Comparison of ENCODE assay signal across 8 cellular contexts in genomic region chr2:169799555-169799954, GRCh38. TPM values are rescaled to one million over a fixed set of nuclear protein-coding genes. Genes with fewer than 3 reads are reported as not detected.
A peak's percentile ranks its signal among the peaks of the same experiment; 100 is the strongest.
DNase-seq lines count a peak whose midpoint lies in the region; ATAC-seq and TF ChIP-seq lines count a peak whose summit lies in the region.

No MANE protein-coding gene starts in this region.

- peaks cover 8% of the 10 kb centered on the region for H3K36me3 ChIP-seq in neural progenitor cell

- peaks cover 43% of the 10 kb centered on the region for H4K20me1 ChIP-seq in neural progenitor cell (ENCODE audit: low read depth)

- peaks cover 57% of the 10 kb centered on the region for H3K79me2 ChIP-seq in neural progenitor cell (ENCODE audit: low read depth)

- peak overlapping the region; percentile 59 for H3K4me3 ChIP-seq in neural progenitor cell

- H3K4me1 Mint-ChIP-seq in activated CD4-positive, alpha-beta T cell treated with anti-CD3 and anti-CD28 coated beads, Interleukin-2, amount 10 ng/mL, durations not matched to agents 7 days and 5 days, result peaks cover 35% of the 10 kb centered on the region
- H3K4me1 Mint-ChIP-seq in endothelial cell (ENCODE audit: unreplicated experiment) (no peaks in the 10 kb centered on the region), neural progenitor cell (peaks cover 14% of the 10 kb centered on the region)

- H2AFZ ChIP-seq in neural progenitor cell (replicated peaks), result no peak overlapping the region

- H3K27ac Mint-ChIP-seq in activated CD4-positive, alpha-beta T cell treated with anti-CD3 and anti-CD28 coated beads, Interleukin-2, amount 10 ng/mL, durations not matched to agents 7 days and 5 days, result peak overlapping the region; percentile 91
- peak overlapping the region; percentile 95 for H3K27ac Mint-ChIP-seq in endothelial cell (ENCODE audit: unreplicated experiment)
- H3K27ac Mint-ChIP-seq in neural progenitor cell, result peak overlapping the region; percentile 67

- peaks cover 15% of the 10 kb centered on the region for H3K36me3 Mint-ChIP-seq in activated CD4-positive, alpha-beta T cell treated with anti-CD3 and anti-CD28 coated beads, Interleukin-2, amount 10 ng/mL, durations not matched to agents 7 days and 5 days (ENCODE audit: low read depth)
- H3K36me3 Mint-ChIP-seq in endothelial cell (ENCODE audit: low read depth, unreplicated experiment) (peaks cover 10% of the 10 kb centered on the region), neural progenitor cell (peaks cover 18% of the 10 kb centered on the region)

- H3K4me3 Mint-ChIP-seq in activated CD4-positive, alpha-beta T cell treated with anti-CD3 and anti-CD28 coated beads, Interleukin-2, amount 10 ng/mL, durations not matched to agents 7 days and 5 days, result peak overlapping the region; percentile 83
- H3K4me3 Mint-ChIP-seq in endothelial cell (ENCODE audit: unreplicated experiment) (peak overlapping the region; percentile 94), neural progenitor cell (peak overlapping the region; percentile 90)

- no peaks in the 10 kb centered on the region for H3K27me3 ChIP-seq in neural progenitor cell

- DNase-seq in activated CD4-positive, alpha-beta T cell treated with anti-CD3 and anti-CD28 coated beads, Interleukin-2, amount 10 ng/mL, durations not matched to agents 7 days and 5 days, result peak; percentile 14
- DNase-seq in activated CD4-positive, alpha-beta T cell treated with anti-CD3 and anti-CD28 coated beads for 4 hours, result no peak
- DNase-seq in RKO (ENCODE audit: low spot score) (peak; percentile 85), endothelial cell (ENCODE audit: low spot score) (no peak), neural progenitor cell (ENCODE audit: low spot score) (peak; percentile 3), SKM-1 (lab: John Stamatoyannopoulos, UW; ENCODE audit: unreplicated experiment) (no peak)
- DNase-seq in effector CD8-positive, alpha-beta T cell (lab: John Stamatoyannopoulos, UW), result no peak

- TF ChIP-seq CTCF in endothelial cell (IDR thresholded peaks at IDR 0.05; ENCODE audit: unreplicated experiment), result no peak
- TF ChIP-seq CTCF in neural progenitor cell (IDR thresholded peaks at IDR 0.05), result no peak

- H3K9ac ChIP-seq in neural progenitor cell, result peak overlapping the region; percentile 51

- H3K4me1 ChIP-seq in neural progenitor cell, result peaks cover 5% of the 10 kb centered on the region

- ATAC-seq in GM21381 (IDR thresholded peaks at IDR 0.05; ENCODE audit: unreplicated experiment), result no peak

- POLR2A ChIA-PET in activated CD4-positive, alpha-beta T cell treated with anti-CD3 and anti-CD28 coated beads, Interleukin-2, amount 10 ng/mL, durations not matched to agents 7 days and 5 days (lab: Charles Lee), result no interaction called here

- no peaks in the 10 kb centered on the region for H3K9me3 ChIP-seq in neural progenitor cell (ENCODE audit: low read depth)

- H3K27me3 Mint-ChIP-seq in activated CD4-positive, alpha-beta T cell treated with anti-CD3 and anti-CD28 coated beads, Interleukin-2, amount 10 ng/mL, durations not matched to agents 7 days and 5 days, result peaks cover 2% of the 10 kb centered on the region
- H3K27me3 Mint-ChIP-seq in endothelial cell (ENCODE audit: unreplicated experiment), result no peaks in the 10 kb centered on the region
- H3K27me3 Mint-ChIP-seq in neural progenitor cell (ENCODE audit: insufficient read depth, low read depth), result peaks cover 2% of the 10 kb centered on the region

- H3K4me2 ChIP-seq in neural progenitor cell, result peak overlapping the region; percentile 83

- H3F3A ChIP-seq in neural progenitor cell (ENCODE audit: low read depth), result peaks cover 6% of the 10 kb centered on the region

- peak overlapping the region; percentile 75 for H3K27ac ChIP-seq in neural progenitor cell

- H3K9me3 Mint-ChIP-seq in activated CD4-positive, alpha-beta T cell treated with anti-CD3 and anti-CD28 coated beads, Interleukin-2, amount 10 ng/mL, durations not matched to agents 7 days and 5 days, result no peaks in the 10 kb centered on the region
- H3K9me3 Mint-ChIP-seq in endothelial cell (ENCODE audit: unreplicated experiment), result no peaks in the 10 kb centered on the region
- no peaks in the 10 kb centered on the region for H3K9me3 Mint-ChIP-seq in neural progenitor cell

- CTCF ChIA-PET in activated CD4-positive, alpha-beta T cell treated with anti-CD3 and anti-CD28 coated beads, Interleukin-2, amount 10 ng/mL, durations not matched to agents 7 days and 5 days (lab: Charles Lee), result no interaction called here

RNA-seq across cellular contexts. Expression of gene SSB, which starts 0.9 kb away (rescaled TPM):
- total RNA-seq in activated CD4-positive, alpha-beta T cell treated with anti-CD3 and anti-CD28 coated beads, Interleukin-2, amount 10 ng/mL, durations not matched to agents 7 days and 5 days, result 10 to 100 TPM; 79.0 to 87.4 TPM
- total RNA-seq in endothelial cell (ENCODE audit: unreplicated experiment), result 109 TPM
- 198 and 296 TPM in 2 replicates for total RNA-seq in neural progenitor cell (ENCODE audit: low replicate concordance)

RNA-seq across cellular contexts. Expression of gene METTL5, which starts 25.1 kb away (rescaled TPM):
- total RNA-seq in activated CD4-positive, alpha-beta T cell treated with anti-CD3 and anti-CD28 coated beads, Interleukin-2, amount 10 ng/mL, durations not matched to agents 7 days and 5 days, result 10 to 100 TPM; 53.3 to 61.6 TPM
- total RNA-seq in endothelial cell (ENCODE audit: unreplicated experiment) (36.8 TPM), neural progenitor cell (ENCODE audit: low replicate concordance) (98.5 and 146 TPM in 2 replicates)

RNA-seq across cellular contexts. Expression of gene UBR3, which starts 27.7 kb away (rescaled TPM):
- 10 to 100 TPM; 22.4 to 27.4 TPM for total RNA-seq in activated CD4-positive, alpha-beta T cell treated with anti-CD3 and anti-CD28 coated beads, Interleukin-2, amount 10 ng/mL, durations not matched to agents 7 days and 5 days
- total RNA-seq in endothelial cell (ENCODE audit: unreplicated experiment) (23.4 TPM), neural progenitor cell (ENCODE audit: low replicate concordance) (19.1 and 31.7 TPM in 2 replicates)

Comparison
In these comparisons a context has a peak if more than half of its experiments do, and no peak if none do; other contexts are left out.
1. DNase-seq: peak in activated CD4-positive, alpha-beta T cell treated with anti-CD3 and anti-CD28 coated beads, Interleukin-2, amount 10 ng/mL, durations not matched to agents 7 days and 5 days (single experiment), RKO (single experiment) and neural progenitor cell (single experiment); none in activated CD4-positive, alpha-beta T cell treated with anti-CD3 and anti-CD28 coated beads for 4 hours (0 of 2), endothelial cell (single experiment), effector CD8-positive, alpha-beta T cell (single experiment) and SKM-1 (single experiment).
2. Peak in every context shown above with its lines, with median percentiles within 50 percentile points of each other: H3K27ac Mint-ChIP-seq and H3K4me3 Mint-ChIP-seq.